ENCODE assay signal across 28 cellular contexts in the genomic region with DNA sequence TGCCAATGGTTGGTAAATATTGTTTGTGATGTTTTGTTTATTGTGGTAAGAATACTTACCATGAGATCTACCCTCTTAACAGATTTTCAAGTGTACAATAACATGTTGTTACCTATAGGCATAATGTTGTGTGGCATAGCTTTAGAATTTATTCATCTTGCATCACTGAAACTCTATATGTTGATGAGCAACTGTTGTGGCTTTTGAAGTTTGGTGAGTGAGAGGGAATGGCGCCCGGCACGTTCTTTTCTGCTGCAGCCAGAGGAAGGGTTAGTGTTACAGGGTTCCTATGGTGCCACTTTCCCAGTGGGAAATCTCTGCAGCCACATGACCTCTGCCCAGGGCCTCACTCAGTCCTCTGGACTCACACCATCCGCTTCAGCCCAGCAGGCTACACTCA.
"Had no signal": no experiment of that assay in that cellular context is flagged by ENCODE, and none has a peak within 500 bp of the region (broad histone marks: within the 10 kb centered on the region; RNA-seq: fewer than 3 reads in every experiment).

No MANE protein-coding gene starts in this region.

- H3K27ac ChIP-seq: ascending aorta, SJCRH30, SK-N-MC, WERI-Rb-1 had no signal

- H3K27ac Mint-ChIP-seq: activated CD4-positive, alpha-beta memory T cell treated with anti-CD3 and anti-CD28 coated beads, Interleukin-2, amount 10 ng/mL, durations not matched to agents 7 days and 5 days; activated CD8-positive, alpha-beta memory T cell treated with anti-CD3 and anti-CD28 coated beads, Interleukin-2, amount 10 ng/mL, durations not matched to agents 7 days and 5 days; activated naive CD4-positive, alpha-beta T cell treated with anti-CD3 and anti-CD28 coated beads, Interleukin-2, amount 50 U/mL, for 24 hours; activated naive CD8-positive, alpha-beta T cell treated with anti-CD3 and anti-CD28 coated beads, Interleukin-2, amount 10 ng/mL, durations not matched to agents 7 days and 5 days had no signal

- H3K36me3 Mint-ChIP-seq: activated CD8-positive, alpha-beta memory T cell treated with anti-CD3 and anti-CD28 coated beads, Interleukin-2, amount 10 ng/mL, durations not matched to agents 7 days and 5 days; activated naive CD4-positive, alpha-beta T cell treated with anti-CD3 and anti-CD28 coated beads, Interleukin-2, amount 50 U/mL, for 24 hours; activated naive CD8-positive, alpha-beta T cell treated with anti-CD3 and anti-CD28 coated beads, Interleukin-2, amount 10 ng/mL, durations not matched to agents 7 days and 5 days had no signal

- ATAC-seq: activated CD8-positive, alpha-beta memory T cell treated with anti-CD3 and anti-CD28 coated beads, Interleukin-2, amount 10 ng/mL, durations not matched to agents 7 days and 5 days; Panc1 had no signal

- H3K27me3 ChIP-seq: ascending aorta, SJCRH30 had no signal

- H3K9me3 Mint-ChIP-seq: activated CD4-positive, alpha-beta memory T cell treated with anti-CD3 and anti-CD28 coated beads, Interleukin-2, amount 10 ng/mL, durations not matched to agents 7 days and 5 days; activated naive CD4-positive, alpha-beta T cell treated with anti-CD3 and anti-CD28 coated beads, Interleukin-2, amount 50 U/mL, for 24 hours had no signal

- H3K36me3 ChIP-seq: ascending aorta, SJCRH30, WERI-Rb-1 had no signal

- H3K9me3 ChIP-seq: ascending aorta, SJCRH30 had no signal

- DNase-seq: activated CD4-positive, alpha-beta memory T cell treated with anti-CD3 and anti-CD28 coated beads, Interleukin-2, amount 10 ng/mL, durations not matched to agents 7 days and 5 days; activated CD4-positive, alpha-beta T cell treated with anti-CD3 and anti-CD28 coated beads for 1 hour; activated CD4-positive, alpha-beta T cell treated with anti-CD3 and anti-CD28 coated beads for 48 hours; activated CD4-positive, CD25-positive, alpha-beta regulatory T cell; activated CD8-positive, alpha-beta memory T cell treated with anti-CD3 and anti-CD28 coated beads for 24 hours; activated CD8-positive, alpha-beta memory T cell treated with anti-CD3 and anti-CD28 coated beads, Interleukin-2, amount 10 ng/mL, durations not matched to agents 7 days and 5 days; activated CD8-positive, alpha-beta memory T cell treated with anti-CD3 and anti-CD28 coated beads, Interleukin-2, amount 50 U/mL, for 48 hours; activated effector memory CD4-positive, alpha-beta T cell treated with anti-CD3 and anti-CD28 coated beads, Interleukin-2, amount 50 U/mL, for 16 hours; activated naive CD4-positive, alpha-beta T cell; activated naive CD8-positive, alpha-beta T cell treated with anti-CD3 and anti-CD28 coated beads, Interleukin-2, amount 10 ng/mL, durations not matched to agents 7 days and 5 days; activated T-cell treated with anti-CD3 and anti-CD28 coated beads, Interleukin-2, amount 50 U/mL, for 48 hours; amygdala; Karpas-422; KBM-7; NCI-H1105; NCI-H1417 treated with DMSO at 0.1 percent for 48 hours; NCI-H187 treated with DMSO at 0.1 percent for 48 hours; NCI-H2081; NCI-H345; NCI-H524 treated with DMSO at 0.1 percent for 48 hours; SHP77; T1000; WERI-Rb-1 had no signal

- H3K4me1 ChIP-seq: ascending aorta had no signal

- H3K4me3 ChIP-seq: ascending aorta, SJCRH30, SK-N-MC had no signal

- H3K4me1 Mint-ChIP-seq: activated CD4-positive, alpha-beta memory T cell treated with anti-CD3 and anti-CD28 coated beads, Interleukin-2, amount 10 ng/mL, durations not matched to agents 7 days and 5 days; activated CD8-positive, alpha-beta memory T cell treated with anti-CD3 and anti-CD28 coated beads, Interleukin-2, amount 10 ng/mL, durations not matched to agents 7 days and 5 days; activated naive CD4-positive, alpha-beta T cell treated with anti-CD3 and anti-CD28 coated beads, Interleukin-2, amount 50 U/mL, for 24 hours; activated naive CD8-positive, alpha-beta T cell treated with anti-CD3 and anti-CD28 coated beads, Interleukin-2, amount 10 ng/mL, durations not matched to agents 7 days and 5 days had no signal

- H3K4me3 Mint-ChIP-seq: activated CD4-positive, alpha-beta memory T cell treated with anti-CD3 and anti-CD28 coated beads, Interleukin-2, amount 10 ng/mL, durations not matched to agents 7 days and 5 days; activated CD8-positive, alpha-beta memory T cell treated with anti-CD3 and anti-CD28 coated beads, Interleukin-2, amount 10 ng/mL, durations not matched to agents 7 days and 5 days; activated naive CD4-positive, alpha-beta T cell treated with anti-CD3 and anti-CD28 coated beads, Interleukin-2, amount 50 U/mL, for 24 hours; activated naive CD8-positive, alpha-beta T cell treated with anti-CD3 and anti-CD28 coated beads, Interleukin-2, amount 10 ng/mL, durations not matched to agents 7 days and 5 days had no signal

- H3K27me3 Mint-ChIP-seq: activated CD4-positive, alpha-beta memory T cell treated with anti-CD3 and anti-CD28 coated beads, Interleukin-2, amount 10 ng/mL, durations not matched to agents 7 days and 5 days; activated CD8-positive, alpha-beta memory T cell treated with anti-CD3 and anti-CD28 coated beads, Interleukin-2, amount 10 ng/mL, durations not matched to agents 7 days and 5 days; activated naive CD8-positive, alpha-beta T cell treated with anti-CD3 and anti-CD28 coated beads, Interleukin-2, amount 10 ng/mL, durations not matched to agents 7 days and 5 days had no signal
